Comparison of ENCODE assay signal across 8 cellular contexts in genomic region chr15:85625856-85626255, GRCh38.
A peak's percentile ranks its signal among the peaks of the same experiment; 100 is the strongest.
DNase-seq lines count a peak whose midpoint lies in the region; ATAC-seq and TF ChIP-seq lines count a peak whose summit lies in the region.

No MANE protein-coding gene starts in this region.

- H2AK5ac ChIP-seq in neuronal stem cell (ENCODE audit: low read depth, low read length) = no peak overlapping the region

- CTCF ChIA-PET in CD4-positive, alpha-beta memory T cell (lab: Charles Lee; ENCODE audit: partially characterized antibody) = interaction anchor here (0.8 to 3.6 kb wide), 8 partner anchors 9 to 104 kb away, joined by 3 to 21 read pairs (median 4); no protein-coding TSS in a partner anchor
- CTCF ChIA-PET in PC-3 (lab: Charles Lee) = no interaction called here
- CTCF ChIA-PET in A673 (lab: Charles Lee) = no interaction called here

- peak; percentile 66 to 77 (median 68) for DNase-seq in CD4-positive, alpha-beta memory T cell
- DNase-seq in GM20000 (ENCODE audit: low spot score) (peak; percentile 31), PC-3 (no peak), neuronal stem cell (ENCODE audit: low spot score) (no peak), A673 (ENCODE audit: low spot score) (no peak)
- no peak for DNase-seq in effector memory CD4-positive, alpha-beta T cell

- H3K36me3 Mint-ChIP-seq in CD4-positive, alpha-beta memory T cell = peaks cover 11 to 17% of the 10 kb centered on the region in 2 donors

- no peak overlapping the region for H3K4ac ChIP-seq in neuronal stem cell (ENCODE audit: low read length)

- peak overlapping the region; percentile 82 to 97 (median 93) for H3K27ac Mint-ChIP-seq in CD4-positive, alpha-beta memory T cell

- peaks cover 65% of the 10 kb centered on the region for H3K4me1 ChIP-seq in CD4-positive, alpha-beta memory T cell (ENCODE audit: insufficient read depth, low read length)
- H3K4me1 ChIP-seq in effector memory CD4-positive, alpha-beta T cell (ENCODE audit: control insufficient read depth, insufficient read depth, low read length, poor library complexity, severe bottlenecking) = peaks cover 48% of the 10 kb centered on the region
- H3K4me1 ChIP-seq in PC-3 (ENCODE audit: insufficient read depth, low read length) (no peaks in the 10 kb centered on the region), neuronal stem cell (ENCODE audit: control insufficient read depth in 2 of 2, insufficient read depth in 1 of 2, low read depth in 1 of 2, low read length in 2 of 2) (peaks cover 3 to 4% of the 10 kb centered on the region in 2 donors), A673 (ENCODE audit: insufficient read depth, low read length, poor library complexity, severe bottlenecking) (peaks cover 22% of the 10 kb centered on the region)

- no peak overlapping the region for H2BK12ac ChIP-seq in neuronal stem cell (ENCODE audit: low read length)

- no peak for ATAC-seq in PC-3

- peaks cover 0 to 1% (median 0%) of the 10 kb centered on the region in 8 donors for H3K9me3 Mint-ChIP-seq in CD4-positive, alpha-beta memory T cell

- H3K27me3 Mint-ChIP-seq in CD4-positive, alpha-beta memory T cell = no peaks in the 10 kb centered on the region

- H3K27me3 ChIP-seq in CD4-positive, alpha-beta memory T cell (ENCODE audit: insufficient read depth, low read length) = no peaks in the 10 kb centered on the region
- H3K27me3 ChIP-seq in effector memory CD4-positive, alpha-beta T cell (replicated peaks; ENCODE audit: control insufficient read depth, insufficient read depth, low read length, poor library complexity, severe bottlenecking) = no peaks in the 10 kb centered on the region
- H3K27me3 ChIP-seq in PC-3 (ENCODE audit: low read length) (no peaks in the 10 kb centered on the region), neuronal stem cell (ENCODE audit: control insufficient read depth in 3 of 3, insufficient read depth in 3 of 3, low read depth in 1 of 3, low read length in 3 of 3) (no peaks in the 10 kb centered on the region), A673 (replicated peaks; ENCODE audit: insufficient read depth, low read depth, low read length, poor library complexity) (no peaks in the 10 kb centered on the region)

- H4K20me1 ChIP-seq in PC-3 (ENCODE audit: low read length) = no peaks in the 10 kb centered on the region

- peak overlapping the region in 1 of 2 donors; percentile 12 for H3K4me3 ChIP-seq in CD4-positive, alpha-beta memory T cell (ENCODE audit: low read length in 2 of 2)
- no peak overlapping the region for H3K4me3 ChIP-seq in effector memory CD4-positive, alpha-beta T cell (ENCODE audit: insufficient read depth, low read depth, low read length, poor library complexity, severe bottlenecking)
- H3K4me3 ChIP-seq in skin epidermis = no peak overlapping the region
- no peak overlapping the region for H3K4me3 ChIP-seq in PC-3 (ENCODE audit: low read length)
- no peak overlapping the region for H3K4me3 ChIP-seq in neuronal stem cell (ENCODE audit: low read length in 2 of 2)
- H3K4me3 ChIP-seq in A673 (ENCODE audit: low read depth, low read length, poor library complexity, severe bottlenecking) = no peak overlapping the region

- H3K79me1 ChIP-seq in neuronal stem cell (ENCODE audit: low read depth, low read length) = peaks cover 4% of the 10 kb centered on the region

- peak overlapping the region; percentile 39 for H3K27ac ChIP-seq in CD4-positive, alpha-beta memory T cell (ENCODE audit: low read depth, low read length)
- H3K27ac ChIP-seq in KOPT-K1 (ENCODE audit: low read depth, low read length, poor library complexity, severe bottlenecking) (peak overlapping the region; percentile 64), skin epidermis (peak overlapping the region in 17 of 21 experiments; percentile 2 to 87 (median 66)), PC-3 (ENCODE audit: low read length) (no peak overlapping the region), neuronal stem cell (replicated peaks; ENCODE audit: low read length) (no peak overlapping the region), A673 (ENCODE audit: low read depth, low read length, poor library complexity, severe bottlenecking) (no peak overlapping the region)
- H3K27ac ChIP-seq in effector memory CD4-positive, alpha-beta T cell (ENCODE audit: insufficient read depth, low read length, poor library complexity, severe bottlenecking) = peak overlapping the region; percentile 58

- TF ChIP-seq CTCF in GM20000 (IDR thresholded peaks at IDR 0.05; ENCODE audit: extremely low read depth, missing control alignments) (no peak), PC-3 (conservative IDR thresholded peaks at IDR 0.05; ENCODE audit: low read depth, low read length) (no peak), A673 (conservative IDR thresholded peaks at IDR 0.05; ENCODE audit: low read depth, low read length) (no peak)

- H3K4me3 Mint-ChIP-seq in CD4-positive, alpha-beta memory T cell = peak overlapping the region; percentile 13 to 83 (median 78)

- WGBS in neuronal stem cell (ENCODE audit: extremely low coverage in 2 of 2, insufficient read length in 2 of 2, insufficient replicate concordance in 1 of 2), 2 donors = no CpG with 5 or more reads among the region's 1 CpG

- no peak overlapping the region for H4K91ac ChIP-seq in neuronal stem cell (ENCODE audit: low read depth, low read length, poor library complexity)

- no peak overlapping the region for H3K23ac ChIP-seq in neuronal stem cell (ENCODE audit: low read depth, low read length, poor library complexity)

- no peak overlapping the region for H3K9ac ChIP-seq in PC-3 (ENCODE audit: low read length)
- no peak overlapping the region for H3K9ac ChIP-seq in neuronal stem cell (ENCODE audit: low read depth, low read length, poor library complexity)

- H3K9me2 ChIP-seq in PC-3 (replicated peaks; ENCODE audit: low read length) = no peaks in the 10 kb centered on the region

- H4K8ac ChIP-seq in neuronal stem cell (ENCODE audit: low read depth, low read length) = no peak overlapping the region

- no peak overlapping the region for H2BK5ac ChIP-seq in neuronal stem cell (ENCODE audit: low read length)

- BruUV-seq in PC-3 (replicated peaks; lab: Mats Ljungman, UMichigan) = no TSS peak
- BruUV-seq in A673 (replicated peaks; lab: Mats Ljungman, UMichigan) = no TSS peak

- H2BK120ac ChIP-seq in neuronal stem cell (ENCODE audit: low read depth, low read length) = no peak overlapping the region

- H3K4me2 ChIP-seq in PC-3 (ENCODE audit: low read length) (no peak overlapping the region), neuronal stem cell (ENCODE audit: insufficient read depth, low read length, poor library complexity, severe bottlenecking) (no peak overlapping the region)

- no peaks in the 10 kb centered on the region for H3K9me3 ChIP-seq in CD4-positive, alpha-beta memory T cell (ENCODE audit: control insufficient read depth in 1 of 2, low read length in 2 of 2)
- no peaks in the 10 kb centered on the region for H3K9me3 ChIP-seq in KOPT-K1 (ENCODE audit: insufficient read depth, low read length, poor library complexity, severe bottlenecking)
- H3K9me3 ChIP-seq in effector memory CD4-positive, alpha-beta T cell (ENCODE audit: control insufficient read depth, low read length) = no peaks in the 10 kb centered on the region
- H3K9me3 ChIP-seq in PC-3 (ENCODE audit: low read length) = no peaks in the 10 kb centered on the region
- H3K9me3 ChIP-seq in neuronal stem cell (replicated peaks in 1 of 2; ENCODE audit: control insufficient read depth in 2 of 2, insufficient read depth in 1 of 2, low read depth in 1 of 2, low read length in 2 of 2) = no peaks in the 10 kb centered on the region
- no peaks in the 10 kb centered on the region for H3K9me3 ChIP-seq in A673 (ENCODE audit: low read depth, low read length, poor library complexity, severe bottlenecking)

- no peaks in the 10 kb centered on the region for H3K79me2 ChIP-seq in PC-3 (ENCODE audit: low read length)

- H3K18ac ChIP-seq in neuronal stem cell (ENCODE audit: low read length) = no peak overlapping the region

- POLR2A ChIA-PET in CD4-positive, alpha-beta memory T cell (lab: Charles Lee; ENCODE audit: partially characterized antibody) = interaction anchor here (0.6 to 6.5 kb wide), 13 partner anchors 8 to 245 kb away, joined by 3 to 72 read pairs (median 8); partner anchors contain the start of gene AKAP13
- POLR2A ChIA-PET in PC-3 (lab: Charles Lee; ENCODE audit: unreplicated experiment) (no interaction called here), A673 (lab: Charles Lee; ENCODE audit: low non-redundant PET) (no interaction called here)

- no peaks in the 10 kb centered on the region for H3K36me3 ChIP-seq in CD4-positive, alpha-beta memory T cell (ENCODE audit: insufficient read depth, low read length)
- no peaks in the 10 kb centered on the region for H3K36me3 ChIP-seq in KOPT-K1 (ENCODE audit: insufficient read depth, low read length)
- H3K36me3 ChIP-seq in effector memory CD4-positive, alpha-beta T cell (ENCODE audit: control insufficient read depth, insufficient read depth, low read length) = no peaks in the 10 kb centered on the region
- H3K36me3 ChIP-seq in PC-3 (ENCODE audit: low read depth, low read length) = 0 out of 2 replicates have a peak, but pooled peaks cover 4% of the 10 kb centered on the region
- peaks cover 0 to 19% of the 10 kb centered on the region in 2 donors for H3K36me3 ChIP-seq in neuronal stem cell (replicated peaks in 1 of 2; ENCODE audit: control insufficient read depth in 2 of 2, insufficient read depth in 2 of 2, low read length in 2 of 2)
- no peaks in the 10 kb centered on the region for H3K36me3 ChIP-seq in A673 (ENCODE audit: insufficient read depth, low read length, poor library complexity, severe bottlenecking)

- no peak overlapping the region for H2BK15ac ChIP-seq in neuronal stem cell (ENCODE audit: low read length)

- peaks cover 59 to 79% (median 73%) of the 10 kb centered on the region in 4 donors for H3K4me1 Mint-ChIP-seq in CD4-positive, alpha-beta memory T cell

- no peak overlapping the region for H3K14ac ChIP-seq in neuronal stem cell (ENCODE audit: low read length)

- no peaks in the 10 kb centered on the region for H3F3A ChIP-seq in PC-3 (ENCODE audit: low read length, unreplicated experiment)

- intact Hi-C loops in CD4-positive, alpha-beta memory T cell (cut with micrococcal nuclease) = no loop called here
- intact Hi-C loops in PC-3 (cut with micrococcal nuclease) (no loop called here), A673 (cut with micrococcal nuclease; ENCODE audit: unreplicated experiment) (no loop called here)

- H2AFZ ChIP-seq in PC-3 (ENCODE audit: low read length) (no peak overlapping the region), neuronal stem cell (ENCODE audit: low read length) (no peak overlapping the region)

Comparison
In these comparisons a context has a peak if more than half of its experiments do, and no peak if none do; other contexts are left out.
1. DNase-seq: peak in CD4-positive, alpha-beta memory T cell (5 of 5) and GM20000 (single experiment); none in effector memory CD4-positive, alpha-beta T cell (0 of 3), PC-3 (single experiment), neuronal stem cell (single experiment) and A673 (single experiment).
2. H3K27ac ChIP-seq: peak in CD4-positive, alpha-beta memory T cell (single experiment), KOPT-K1 (single experiment), effector memory CD4-positive, alpha-beta T cell (single experiment) and skin epidermis (17 of 21); none in PC-3 (single experiment), neuronal stem cell (single experiment) and A673 (single experiment).